9 cellular contexts compared by ENCODE assay signal in the genomic region with DNA sequence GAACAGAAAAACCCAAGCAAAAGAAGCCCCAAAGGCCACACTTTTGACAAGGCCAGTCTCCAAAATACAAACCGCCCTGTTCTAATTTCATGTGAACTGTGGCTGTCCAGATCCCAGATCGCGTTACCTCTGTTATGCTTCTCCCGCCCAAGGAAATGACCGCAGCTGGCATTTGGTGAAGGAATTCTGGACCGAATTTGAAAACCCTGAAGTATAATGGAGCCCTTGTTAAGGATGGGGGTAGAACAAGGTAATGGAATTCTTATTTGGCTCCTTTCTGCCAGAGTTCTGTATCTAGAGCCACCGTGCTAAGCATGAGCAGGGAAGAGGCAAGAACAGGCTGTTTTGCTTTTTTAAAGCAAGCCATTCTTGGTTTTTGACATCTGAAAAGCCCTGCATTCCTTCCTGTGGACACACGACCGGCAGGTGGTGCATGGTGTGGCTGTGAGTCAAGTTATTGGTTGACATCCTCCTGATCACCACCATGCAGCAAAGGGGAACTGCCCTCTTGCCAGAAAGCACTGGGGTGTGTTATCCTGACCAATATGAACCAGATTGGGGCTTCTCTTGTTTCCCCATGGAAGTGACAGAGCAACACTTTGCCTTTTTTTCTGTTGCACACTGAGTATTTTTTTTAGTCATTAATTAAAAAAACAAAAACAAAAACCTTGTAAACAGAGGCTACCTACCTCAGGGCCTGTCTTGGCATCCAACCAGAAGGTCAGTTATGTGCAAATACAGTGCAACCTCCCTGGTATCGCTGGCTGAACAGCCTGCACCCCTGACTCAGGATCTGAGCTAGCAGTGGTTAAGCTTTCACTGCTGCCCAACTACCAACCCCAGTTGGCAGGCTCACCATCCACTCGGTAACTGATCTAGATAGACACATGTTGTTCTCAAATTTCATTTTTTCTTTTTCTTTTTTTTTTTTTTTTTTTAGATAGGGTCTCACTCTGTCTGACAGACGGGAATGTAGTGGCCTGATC. TPM values are rescaled to one million over a fixed set of nuclear protein-coding genes. Genes with fewer than 3 reads are reported as not detected.
DNase-seq lines count a peak whose midpoint lies in the region; ATAC-seq and TF ChIP-seq lines count a peak whose summit lies in the region.
"Had no signal": no experiment of that assay in that cellular context is flagged by ENCODE, and none has a peak within 500 bp of the region (broad histone marks: within the 10 kb centered on the region; RNA-seq: fewer than 3 reads in every experiment).

No MANE protein-coding gene starts in this region.

- H3K4me2 ChIP-seq in SK-N-SH: no peak overlapping the region

- no peaks in the 10 kb centered on the region for H4K20me1 ChIP-seq in SK-N-SH (ENCODE audit: insufficient read depth)

- H3K9me2 ChIP-seq in SK-N-SH: no peaks in the 10 kb centered on the region

- no peak overlapping the region for H3K9ac ChIP-seq in SK-N-SH

- no peak overlapping the region for H3K27ac Mint-ChIP-seq in activated CD8-positive, alpha-beta memory T cell treated with anti-CD3 and anti-CD28 coated beads, Interleukin-2, amount 10 ng/mL, durations not matched to agents 7 days and 5 days
- no peak overlapping the region for H3K27ac Mint-ChIP-seq in endothelial cell (ENCODE audit: unreplicated experiment)

- no peaks in the 10 kb centered on the region for H3K27me3 Mint-ChIP-seq in activated CD8-positive, alpha-beta memory T cell treated with anti-CD3 and anti-CD28 coated beads, Interleukin-2, amount 10 ng/mL, durations not matched to agents 7 days and 5 days
- peaks cover 4% of the 10 kb centered on the region for H3K27me3 Mint-ChIP-seq in endothelial cell (ENCODE audit: unreplicated experiment)

- no peak overlapping the region for H3K27ac ChIP-seq in transverse colon
- no peak overlapping the region for H3K27ac ChIP-seq in SK-N-SH (ENCODE audit: low read depth in 2 of 2, low read length in 1 of 2)

- H3K9me3 Mint-ChIP-seq in activated CD8-positive, alpha-beta memory T cell treated with anti-CD3 and anti-CD28 coated beads, Interleukin-2, amount 10 ng/mL, durations not matched to agents 7 days and 5 days (ENCODE audit: low read depth): no peaks in the 10 kb centered on the region
- H3K9me3 Mint-ChIP-seq in endothelial cell (ENCODE audit: unreplicated experiment): no peaks in the 10 kb centered on the region

- peak; percentile 47 for DNase-seq in activated CD8-positive, alpha-beta memory T cell treated with anti-CD3 and anti-CD28 coated beads, Interleukin-2, amount 10 ng/mL, durations not matched to agents 7 days and 5 days
- DNase-seq in activated CD8-positive, alpha-beta memory T cell treated with anti-CD3 and anti-CD28 coated beads for 24 hours: no peak
- DNase-seq in MV-4-11 (lab: John Stamatoyannopoulos, UW) (peak; percentile 59), endothelial cell (ENCODE audit: low spot score) (peak; percentile 38), transverse colon (peak; percentile 15), SK-N-SH (no peak), GF-D8 (lab: John Stamatoyannopoulos, UW) (no peak), superior temporal gyrus (ENCODE audit: extremely low spot score) (no peak)

- peaks cover 10% of the 10 kb centered on the region for H3K4me1 Mint-ChIP-seq in activated CD8-positive, alpha-beta memory T cell treated with anti-CD3 and anti-CD28 coated beads, Interleukin-2, amount 10 ng/mL, durations not matched to agents 7 days and 5 days
- no peaks in the 10 kb centered on the region for H3K4me1 Mint-ChIP-seq in endothelial cell (ENCODE audit: unreplicated experiment)

- TF ChIP-seq EP300 in transverse colon (IDR thresholded peaks at IDR 0.05; ENCODE audit: low read depth) (no peak), SK-N-SH (IDR thresholded peaks at IDR 0.05; ENCODE audit: borderline replicate concordance in 1 of 2, low read depth in 1 of 2, low read length in 1 of 2) (no peak)

- H3K79me2 ChIP-seq in SK-N-SH (ENCODE audit: insufficient read depth): no peaks in the 10 kb centered on the region

- CTCF ChIA-PET in activated CD8-positive, alpha-beta memory T cell treated with anti-CD3 and anti-CD28 coated beads, Interleukin-2, amount 10 ng/mL, durations not matched to agents 7 days and 5 days (lab: Charles Lee): interaction anchor here (1.3 kb wide), 1 partner anchor 14 kb away, joined by 3 read pairs; no protein-coding TSS in a partner anchor
- CTCF ChIA-PET in SK-N-SH (lab: Yijun Ruan, JAX): interaction anchor here (0.8 to 1.4 kb wide), 5 partner anchors 8 to 83 kb away, joined by 3 to 4 read pairs (median 4); no protein-coding TSS in a partner anchor

- H3K4me3 Mint-ChIP-seq in activated CD8-positive, alpha-beta memory T cell treated with anti-CD3 and anti-CD28 coated beads, Interleukin-2, amount 10 ng/mL, durations not matched to agents 7 days and 5 days: no peak overlapping the region
- no peak overlapping the region for H3K4me3 Mint-ChIP-seq in endothelial cell (ENCODE audit: unreplicated experiment)

- H3F3A ChIP-seq in SK-N-SH (replicated peaks; ENCODE audit: insufficient read depth): no peaks in the 10 kb centered on the region

- whole genome bisulfite sequencing in transverse colon (ENCODE audit: low coverage in 1 of 2), 2 donors: 74 to 80% methylated on average over 5 to 12 of the region's 12 CpGs
- 75% methylated on average over 10 of the region's 12 CpGs for WGBS in SK-N-SH (ENCODE audit: low lambda C conversion rate)

- H3K36me3 ChIP-seq in transverse colon (no peaks in the 10 kb centered on the region), SK-N-SH (replicated peaks in 1 of 2; ENCODE audit: control insufficient read depth in 1 of 2, insufficient read depth in 2 of 2, low read length in 1 of 2) (no peaks in the 10 kb centered on the region)

- no peaks in the 10 kb centered on the region for H3K9me3 ChIP-seq in transverse colon
- no peaks in the 10 kb centered on the region for H3K9me3 ChIP-seq in SK-N-SH

- H3K27me3 ChIP-seq in transverse colon (no peaks in the 10 kb centered on the region), SK-N-SH (ENCODE audit: insufficient read depth) (no peaks in the 10 kb centered on the region)

- TF ChIP-seq CTCF in endothelial cell (IDR thresholded peaks at IDR 0.05; ENCODE audit: unreplicated experiment) (no peak), transverse colon (IDR thresholded peaks at IDR 0.05) (peak in 2 of 5 experiments; percentile 18 to 21), SK-N-SH (IDR thresholded peaks at IDR 0.05) (no peak)

- intact Hi-C loops in transverse colon (cut with DNase I; ENCODE audit: low total_unique reads): no loop called here

- peak; percentile 51 for ATAC-seq in activated CD8-positive, alpha-beta memory T cell treated with anti-CD3 and anti-CD28 coated beads, Interleukin-2, amount 10 ng/mL, durations not matched to agents 7 days and 5 days

- no peak for TF ChIP-seq POLR2A in transverse colon (IDR thresholded peaks at IDR 0.05)

- H3K4me3 ChIP-seq in transverse colon: no peak overlapping the region
- no peak overlapping the region for H3K4me3 ChIP-seq in SK-N-SH (ENCODE audit: low read depth in 2 of 2, low read length in 1 of 2)

- no peak overlapping the region for H2AFZ ChIP-seq in SK-N-SH (ENCODE audit: low read depth)

- TF ChIP-seq RAD21 in SK-N-SH (IDR thresholded peaks at IDR 0.05; ENCODE audit: low read length): no peak

- H3K4me1 ChIP-seq in transverse colon (no peaks in the 10 kb centered on the region), SK-N-SH (ENCODE audit: control insufficient read depth in 1 of 2, insufficient read depth in 2 of 2, low read depth in 1 of 2, low read length in 1 of 2) (no peaks in the 10 kb centered on the region)

- in situ Hi-C loops in transverse colon (cut with MboI; ENCODE audit: low pct_ligation_motif_present in 1 of 4, low pct_unique_long_range_greater_than_20kb in 1 of 4, low sequenced_read_pairs in 3 of 4): no loop called here

- peaks cover 5% of the 10 kb centered on the region for H3K36me3 Mint-ChIP-seq in activated CD8-positive, alpha-beta memory T cell treated with anti-CD3 and anti-CD28 coated beads, Interleukin-2, amount 10 ng/mL, durations not matched to agents 7 days and 5 days
- no peaks in the 10 kb centered on the region for H3K36me3 Mint-ChIP-seq in endothelial cell (ENCODE audit: low read depth, unreplicated experiment)

- POLR2A ChIA-PET in SK-N-SH (lab: Yijun Ruan, JAX): interaction anchor here (0.7 kb wide), 1 partner anchor 79 kb away, joined by 3 read pairs; no protein-coding TSS in a partner anchor

TF ChIP-seq in SK-N-SH, 30 proteins besides CTCF, POLR2A, EP300 and RAD21 (continues in another document):
- TF ChIP-seq, protein P1, sequence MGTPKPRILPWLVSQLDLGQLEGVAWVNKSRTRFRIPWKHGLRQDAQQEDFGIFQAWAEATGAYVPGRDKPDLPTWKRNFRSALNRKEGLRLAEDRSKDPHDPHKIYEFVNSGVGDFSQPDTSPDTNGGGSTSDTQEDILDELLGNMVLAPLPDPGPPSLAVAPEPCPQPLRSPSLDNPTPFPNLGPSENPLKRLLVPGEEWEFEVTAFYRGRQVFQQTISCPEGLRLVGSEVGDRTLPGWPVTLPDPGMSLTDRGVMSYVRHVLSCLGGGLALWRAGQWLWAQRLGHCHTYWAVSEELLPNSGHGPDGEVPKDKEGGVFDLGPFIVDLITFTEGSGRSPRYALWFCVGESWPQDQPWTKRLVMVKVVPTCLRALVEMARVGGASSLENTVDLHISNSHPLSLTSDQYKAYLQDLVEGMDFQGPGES (IDR thresholded peaks at IDR 0.05; ENCODE audit: low read depth, low read length): no peak
- TF ChIP-seq TEAD4 (IDR thresholded peaks at IDR 0.05; ENCODE audit: borderline replicate concordance, insufficient read depth): no peak
- TF ChIP-seq GATA2 (CRISPR knock-in tag; IDR thresholded peaks at IDR 0.05): no peak
- no peak for TF ChIP-seq YY1 (IDR thresholded peaks at IDR 0.05; ENCODE audit: low read depth)
- TF ChIP-seq, protein P2, sequence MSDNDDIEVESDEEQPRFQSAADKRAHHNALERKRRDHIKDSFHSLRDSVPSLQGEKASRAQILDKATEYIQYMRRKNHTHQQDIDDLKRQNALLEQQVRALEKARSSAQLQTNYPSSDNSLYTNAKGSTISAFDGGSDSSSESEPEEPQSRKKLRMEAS (IDR thresholded peaks at IDR 0.05; ENCODE audit: low read depth): no peak
- no peak for TF ChIP-seq TAF1 (IDR thresholded peaks at IDR 0.05; ENCODE audit: borderline replicate concordance, low read depth, low read length)

RNA-seq across cellular contexts. Expression of a gene that starts 14.2 kb away (rescaled TPM):
- not detected for total RNA-seq in activated CD8-positive, alpha-beta memory T cell treated with anti-CD3 and anti-CD28 coated beads, Interleukin-2, amount 10 ng/mL, durations not matched to agents 7 days and 5 days
- total RNA-seq in endothelial cell (ENCODE audit: unreplicated experiment) (not detected), transverse colon (not detected)
- polyA plus RNA-seq in SK-N-SH (2012; rRNA removed): not detected in 2 replicates
- polyA plus RNA-seq in SK-N-SH (2012; cell fraction: cytosol; rRNA removed): not detected in 2 replicates
- not detected in 2 replicates for polyA plus RNA-seq in SK-N-SH (2012; cell fraction: nucleus; rRNA removed)
- total RNA-seq: mononuclear cell had no signal

RNA-seq across cellular contexts. Expression of a gene that starts 58.6 kb away (rescaled TPM):
- total RNA-seq in activated CD8-positive, alpha-beta memory T cell treated with anti-CD3 and anti-CD28 coated beads, Interleukin-2, amount 10 ng/mL, durations not matched to agents 7 days and 5 days: 10 to 100 TPM; 75.1 to 78.2 TPM
- total RNA-seq in endothelial cell (ENCODE audit: unreplicated experiment): 7.0 TPM
- total RNA-seq in transverse colon: under 1 TPM; 0.41 to 0.75 (median 0.62) TPM
- polyA plus RNA-seq in SK-N-SH (2012; rRNA removed): 5.1 and 5.5 TPM in 2 replicates
- polyA plus RNA-seq in SK-N-SH (2012; cell fraction: cytosol; rRNA removed): 5.3 and 5.5 TPM in 2 replicates
- 6.2 and 6.9 TPM in 2 replicates for polyA plus RNA-seq in SK-N-SH (2012; cell fraction: nucleus; rRNA removed)

Comparison
In these comparisons a context has a peak if more than half of its experiments do, and no peak if none do; other contexts are left out.
1. DNase-seq: peak in activated CD8-positive, alpha-beta memory T cell treated with anti-CD3 and anti-CD28 coated beads, Interleukin-2, amount 10 ng/mL, durations not matched to agents 7 days and 5 days (single experiment), MV-4-11 (single experiment), endothelial cell (single experiment) and transverse colon (single experiment); none in activated CD8-positive, alpha-beta memory T cell treated with anti-CD3 and anti-CD28 coated beads for 24 hours (single experiment), SK-N-SH (single experiment), GF-D8 (single experiment) and superior temporal gyrus (single experiment).